In genomic region chrX:54659547-54659946, GRCh38 we compare ENCODE assay signal across 2 cellular contexts.
TF ChIP-seq lines count a peak whose summit lies in the region.

No MANE protein-coding gene starts in this region.

TF ChIP-seq in HepG2, 621 proteins besides CTCF, POLR2A, EP300 and RAD21 (continued from another document):
- TF ChIP-seq ZNF512 (CRISPR knock-in tag; IDR thresholded peaks at IDR 0.05) = no peak
- TF ChIP-seq HOXA7 (CRISPR knock-in tag; IDR thresholded peaks at IDR 0.05) = no peak

TF ChIP-seq in WTC11, 78 proteins besides CTCF, POLR2A, EP300 and RAD21 (continued from another document):
- TF ChIP-seq ZMAT4 (CRISPR knock-in tag; IDR thresholded peaks at IDR 0.05) (no peak), ZNF219 (CRISPR knock-in tag; IDR thresholded peaks at IDR 0.05; ENCODE audit: borderline replicate concordance) (no peak), OVOL2 (CRISPR knock-in tag; IDR thresholded peaks at IDR 0.05; ENCODE audit: borderline replicate concordance) (no peak)
